ENCODE assay signal across 18 cellular contexts in the genomic region with DNA sequence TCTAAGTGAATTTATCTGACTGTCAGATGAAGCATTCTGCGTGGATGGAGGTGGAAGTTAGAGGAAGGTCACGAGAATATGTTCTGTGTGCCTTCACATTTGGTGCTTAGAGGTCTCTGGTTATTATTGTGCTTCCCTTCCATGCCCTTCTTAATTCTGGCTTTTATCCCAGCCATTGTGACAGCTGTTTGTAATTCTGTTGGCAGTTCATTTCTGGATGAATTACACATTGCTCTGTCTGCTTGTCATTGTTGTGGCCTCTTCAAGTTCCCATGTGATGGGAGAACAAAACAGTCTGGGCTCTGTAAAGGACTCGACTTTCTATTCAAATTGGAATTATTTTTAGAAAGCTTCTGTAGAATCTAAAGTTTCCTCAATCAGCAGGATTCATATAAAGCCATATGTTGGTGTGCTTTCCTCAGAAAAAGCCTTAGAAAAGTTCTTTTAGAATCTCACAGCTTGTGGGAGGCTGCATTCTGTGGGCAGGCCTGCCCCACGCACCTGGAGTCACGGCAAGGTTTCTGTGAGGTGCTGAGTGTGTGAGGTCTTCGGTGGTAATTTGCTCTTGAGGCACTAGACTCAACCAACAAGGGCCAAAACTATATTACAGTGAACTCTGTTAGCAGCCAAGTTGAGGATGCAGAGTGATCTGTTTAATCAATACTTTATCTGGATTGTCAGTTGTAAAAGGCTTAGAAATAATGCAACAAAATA.
DNase-seq lines count a peak whose midpoint lies in the region; ATAC-seq and TF ChIP-seq lines count a peak whose summit lies in the region.
"Had no signal": no experiment of that assay in that cellular context is flagged by ENCODE, and none has a peak within 500 bp of the region (broad histone marks: within the 10 kb centered on the region; RNA-seq: fewer than 3 reads in every experiment).

No MANE protein-coding gene starts in this region.

- DNase-seq in NCI-H748 (lab: John Stamatoyannopoulos, UW; ENCODE audit: unreplicated experiment): peak; percentile 46
- DNase-seq in NCI-H748 treated with DMSO at 0.1 percent for 48 hours (lab: John Stamatoyannopoulos, UW): no peak
- DNase-seq in astrocyte of the hippocampus (ENCODE audit: low read depth, low spot score): peak; percentile 31
- no peak for DNase-seq in hepatocyte (ENCODE audit: low spot score)
- DNase-seq in HT-29 (ENCODE audit: low spot score): no peak
- no peak for DNase-seq in Caco-2
- no peak for DNase-seq in effector CD8-positive, alpha-beta T cell (lab: John Stamatoyannopoulos, UW)
- DNase-seq: activated CD4-positive, alpha-beta T cell treated with anti-CD3 and anti-CD28 coated beads for 48 hours; activated T-cell treated with anti-CD3 and anti-CD28 coated beads, Interleukin-2, amount 50 U/mL, for 4 hours; DND-41; effector memory CD8-positive, alpha-beta T cell; PC-9; stimulated activated CD8-positive, alpha-beta memory T cell treated with anti-CD3 and anti-CD28 coated beads, Interleukin-4, amount 100 ng/mL, for 48 hours; T-helper 17 cell; transverse colon had no signal

- no peak for ATAC-seq in HG02938 (IDR thresholded peaks at IDR 0.05; ENCODE audit: unreplicated experiment)
- ATAC-seq: activated T-cell treated with anti-CD3 and anti-CD28 coated beads, Interleukin-2, amount 50 U/mL, for 4 hours; effector memory CD8-positive, alpha-beta T cell; GM12878; T-helper 17 cell had no signal

- H3K9me3 ChIP-seq in hepatocyte (ENCODE audit: low read depth) (peaks cover 8% of the 10 kb centered on the region), Caco-2 (no peaks in the 10 kb centered on the region)

- H3K27me3 ChIP-seq in hepatocyte (no peaks in the 10 kb centered on the region), Caco-2 (replicated peaks; ENCODE audit: control insufficient read depth, insufficient read depth, low read length) (no peaks in the 10 kb centered on the region)
- H3K27me3 ChIP-seq: transverse colon had no signal

- POLR2A ChIA-PET in Caco-2 (lab: Charles Lee): no interaction called here

- no peak overlapping the region for H3K27ac Mint-ChIP-seq in Caco-2 (ENCODE audit: unreplicated experiment)
- H3K27ac Mint-ChIP-seq: effector memory CD8-positive, alpha-beta T cell; T-helper 17 cell had no signal

- CTCF ChIA-PET in Caco-2 (lab: Charles Lee): no interaction called here

- H3K79me2 ChIP-seq in hepatocyte: no peaks in the 10 kb centered on the region

- no peaks in the 10 kb centered on the region for H3K36me3 Mint-ChIP-seq in Caco-2 (ENCODE audit: insufficient read depth, unreplicated experiment)

- H2AFZ ChIP-seq in hepatocyte: no peak overlapping the region
- H2AFZ ChIP-seq: PC-9 had no signal

- no TSS peak for BruUV-seq in Caco-2 (replicated peaks; lab: Mats Ljungman, UMichigan)

- no peak overlapping the region for H3K4me2 ChIP-seq in hepatocyte
- H3K4me2 ChIP-seq: KMS-11, PC-9 had no signal

- H3K27ac ChIP-seq in hepatocyte: peak overlapping the region; percentile 25
- H3K27ac ChIP-seq: KMS-11, PC-9, transverse colon had no signal

- peaks cover 4% of the 10 kb centered on the region for H3K4me1 Mint-ChIP-seq in Caco-2 (ENCODE audit: low read depth, unreplicated experiment)
- H3K4me1 Mint-ChIP-seq: T-helper 17 cell had no signal

- no peaks in the 10 kb centered on the region for H3K9me2 ChIP-seq in hepatocyte (replicated peaks; ENCODE audit: insufficient read depth)

- H3K4me3 Mint-ChIP-seq in Caco-2 (ENCODE audit: unreplicated experiment): no peak overlapping the region
- H3K4me3 Mint-ChIP-seq: activated T-cell treated with anti-CD3 and anti-CD28 coated beads, Interleukin-2, amount 50 U/mL, for 4 hours; effector memory CD8-positive, alpha-beta T cell; T-helper 17 cell had no signal

- no peak for TF ChIP-seq CTCF in hepatocyte (IDR thresholded peaks at IDR 0.05; ENCODE audit: poor library complexity)
- TF ChIP-seq CTCF in Caco-2 (IDR thresholded peaks at IDR 0.05; ENCODE audit: insufficient read depth in 1 of 2, low read depth in 1 of 2, low read length in 1 of 2, severe bottlenecking in 1 of 2, unreplicated experiment in 1 of 2): no peak

- H3K36me3 ChIP-seq in hepatocyte (replicated peaks; ENCODE audit: insufficient read depth, low read depth) (no peaks in the 10 kb centered on the region), Caco-2 (ENCODE audit: control insufficient read depth, insufficient read depth, low read length) (no peaks in the 10 kb centered on the region)
- H3K36me3 ChIP-seq: transverse colon had no signal

- H3K4me3 ChIP-seq in hepatocyte (no peak overlapping the region), Caco-2 (ENCODE audit: low read depth, low read length) (no peak overlapping the region)
- H3K4me3 ChIP-seq: GM12878, PC-9, transverse colon had no signal

- no peaks in the 10 kb centered on the region for H4K20me1 ChIP-seq in hepatocyte (ENCODE audit: insufficient read depth, poor library complexity, severe bottlenecking)

- WGBS in hepatocyte (ENCODE audit: low lambda C conversion rate, missing lambda C conversion rate): 76% methylated on average over 6 of the region's 6 CpGs

- intact Hi-C loops in Caco-2 (cut with micrococcal nuclease; ENCODE audit: unreplicated experiment): no loop called here

- H3K9me3 Mint-ChIP-seq in Caco-2 (ENCODE audit: unreplicated experiment): peaks cover 20% of the 10 kb centered on the region

- no peaks in the 10 kb centered on the region for H3K4me1 ChIP-seq in hepatocyte (ENCODE audit: insufficient read depth)
- no peaks in the 10 kb centered on the region for H3K4me1 ChIP-seq in Caco-2
- H3K4me1 ChIP-seq: transverse colon had no signal

- no peaks in the 10 kb centered on the region for H3K27me3 Mint-ChIP-seq in Caco-2 (ENCODE audit: insufficient read depth, unreplicated experiment)
- H3K27me3 Mint-ChIP-seq: effector memory CD8-positive, alpha-beta T cell; T-helper 17 cell had no signal

Comparison
In these comparisons a context has a peak if more than half of its experiments do, and no peak if none do; other contexts are left out.
1. DNase-seq: peak in NCI-H748 (single experiment) and astrocyte of the hippocampus (single experiment); none in NCI-H748 treated with DMSO at 0.1 percent for 48 hours (single experiment), hepatocyte (single experiment), HT-29 (single experiment), Caco-2 (0 of 2) and effector CD8-positive, alpha-beta T cell (single experiment).